ENCODE assay signal across 1 cellular context in the genomic region with DNA sequence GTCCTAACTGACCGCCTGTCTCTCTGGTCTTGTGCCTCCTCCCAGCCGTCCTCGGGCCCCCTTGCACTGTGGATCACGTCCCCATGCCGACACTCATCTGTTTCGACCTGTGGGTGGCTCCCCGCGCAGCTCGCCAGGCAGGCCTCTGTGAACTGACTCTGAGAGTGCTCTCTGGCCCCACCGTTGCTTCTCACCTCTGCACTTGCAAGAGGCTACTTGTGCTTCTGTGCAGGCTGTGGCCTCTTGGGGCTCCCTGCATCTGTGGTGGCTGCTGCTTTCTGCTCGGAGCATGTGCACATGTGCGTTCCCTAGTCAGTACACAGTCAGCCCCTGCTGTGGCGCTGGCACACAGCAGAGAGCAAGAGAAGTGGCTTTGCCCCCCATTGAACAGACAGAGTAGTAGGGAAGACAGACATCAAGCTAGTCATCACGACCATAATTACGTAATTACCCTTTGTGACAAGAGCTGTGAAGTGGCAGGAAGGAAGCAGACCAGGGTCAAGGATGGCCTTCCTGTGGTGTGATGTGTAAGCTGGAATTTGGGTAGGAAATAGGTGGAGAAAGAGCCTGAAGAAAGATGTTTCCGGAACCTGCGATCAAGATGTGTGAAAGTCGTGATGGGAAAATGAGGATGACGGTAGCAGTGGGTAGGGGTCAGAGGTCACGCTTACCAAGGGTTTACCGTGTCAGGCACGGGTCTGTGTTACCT.
TF ChIP-seq lines count a peak whose summit lies in the region.

No MANE protein-coding gene starts in this region.

TF ChIP-seq in H1, 55 proteins besides CTCF, POLR2A, EP300 and RAD21 (continued from another document):
- TF ChIP-seq CTBP2 (IDR thresholded peaks at IDR 0.05; ENCODE audit: borderline replicate concordance, insufficient read depth, insufficient read length, low read length) (no peak), SRF (IDR thresholded peaks at IDR 0.05; ENCODE audit: low read depth, low read length) (no peak), EZH2 (IDR thresholded peaks at IDR 0.05; ENCODE audit: low read depth, low read length, severe bottlenecking) (no peak), RNF2 (IDR thresholded peaks at IDR 0.05; ENCODE audit: borderline replicate concordance, low read depth, low read length, missing control alignments, poor library complexity, severe bottlenecking) (no peak), TBP (IDR thresholded peaks at IDR 0.05; ENCODE audit: low read depth, low read length) (no peak), ZNF274 (IDR thresholded peaks at IDR 0.05; ENCODE audit: borderline replicate concordance, extremely low read depth, low read length) (no peak), CBX5 (IDR thresholded peaks at IDR 0.05; ENCODE audit: low read depth, low read length) (no peak), HDAC6 (IDR thresholded peaks at IDR 0.05; ENCODE audit: low read depth, low read length) (no peak), NANOG (IDR thresholded peaks at IDR 0.05; ENCODE audit: insufficient read depth, low read depth, low read length, poor library complexity, severe bottlenecking) (no peak), POLR2AphosphoS5 (IDR thresholded peaks at IDR 0.05; ENCODE audit: low read depth, low read length) (no peak), JUND (IDR thresholded peaks at IDR 0.05; ENCODE audit: low read length) (no peak)
TF ChIP-seq in H1: peak in this region for 0.
